In the genomic region with DNA sequence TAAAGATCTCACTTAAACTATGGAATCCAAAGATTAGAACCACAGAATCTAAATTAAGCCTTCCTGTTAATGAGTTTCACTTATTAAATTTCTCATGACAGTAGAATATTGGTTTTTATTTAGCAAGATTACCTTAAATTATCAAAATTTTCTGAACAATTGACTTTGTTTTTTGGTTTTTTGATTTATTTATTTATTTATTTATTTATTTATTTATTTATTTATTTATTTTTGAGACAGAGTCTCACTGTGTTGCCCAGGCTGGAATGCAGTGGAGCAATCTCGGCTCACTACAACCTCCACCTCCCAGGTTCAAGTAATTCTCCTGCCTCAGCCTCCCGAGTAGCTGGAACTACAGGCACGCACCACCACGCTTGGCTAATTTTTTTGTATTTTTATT, we compare ENCODE assay signal across 1 cellular context.
TF ChIP-seq lines count a peak whose summit lies in the region.

No MANE protein-coding gene starts in this region.

TF ChIP-seq in HEK293, 187 proteins besides CTCF, POLR2A, EP300 and RAD21 (continued from another document):
- TF ChIP-seq, protein P1, sequence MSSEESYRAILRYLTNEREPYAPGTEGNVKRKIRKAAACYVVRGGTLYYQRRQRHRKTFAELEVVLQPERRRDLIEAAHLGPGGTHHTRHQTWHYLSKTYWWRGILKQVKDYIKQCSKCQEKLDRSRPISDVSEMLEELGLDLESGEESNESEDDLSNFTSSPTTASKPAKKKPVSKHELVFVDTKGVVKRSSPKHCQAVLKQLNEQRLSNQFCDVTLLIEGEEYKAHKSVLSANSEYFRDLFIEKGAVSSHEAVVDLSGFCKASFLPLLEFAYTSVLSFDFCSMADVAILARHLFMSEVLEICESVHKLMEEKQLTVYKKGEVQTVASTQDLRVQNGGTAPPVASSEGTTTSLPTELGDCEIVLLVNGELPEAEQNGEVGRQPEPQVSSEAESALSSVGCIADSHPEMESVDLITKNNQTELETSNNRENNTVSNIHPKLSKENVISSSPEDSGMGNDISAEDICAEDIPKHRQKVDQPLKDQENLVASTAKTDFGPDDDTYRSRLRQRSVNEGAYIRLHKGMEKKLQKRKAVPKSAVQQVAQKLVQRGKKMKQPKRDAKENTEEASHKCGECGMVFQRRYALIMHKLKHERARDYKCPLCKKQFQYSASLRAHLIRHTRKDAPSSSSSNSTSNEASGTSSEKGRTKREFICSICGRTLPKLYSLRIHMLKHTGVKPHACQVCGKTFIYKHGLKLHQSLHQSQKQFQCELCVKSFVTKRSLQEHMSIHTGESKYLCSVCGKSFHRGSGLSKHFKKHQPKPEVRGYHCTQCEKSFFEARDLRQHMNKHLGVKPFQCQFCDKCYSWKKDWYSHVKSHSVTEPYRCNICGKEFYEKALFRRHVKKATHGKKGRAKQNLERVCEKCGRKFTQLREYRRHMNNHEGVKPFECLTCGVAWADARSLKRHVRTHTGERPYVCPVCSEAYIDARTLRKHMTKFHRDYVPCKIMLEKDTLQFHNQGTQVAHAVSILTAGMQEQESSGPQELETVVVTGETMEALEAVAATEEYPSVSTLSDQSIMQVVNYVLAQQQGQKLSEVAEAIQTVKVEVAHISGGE (tag by site-specific recombination; conservative IDR thresholded peaks at IDR 0.05; ENCODE audit: low read depth) = peak; percentile 72
- peak; percentile 84 for TF ChIP-seq ZNF426 (tag by site-specific recombination; IDR thresholded peaks at IDR 0.05)
- peak; percentile 60 for TF ChIP-seq ZNF433 (tag by site-specific recombination; IDR thresholded peaks at IDR 0.05; ENCODE audit: low read depth)
- peak; percentile 87 for TF ChIP-seq ZNF394 (tag by site-specific recombination; IDR thresholded peaks at IDR 0.05; ENCODE audit: borderline replicate concordance)
- 0 out of 2 replicates have a peak, but pooled peaks have one; percentile 37 for TF ChIP-seq ZNF292 (tag by site-specific recombination; IDR thresholded peaks at IDR 0.05; ENCODE audit: borderline replicate concordance, low read depth)
- peak; percentile 89 for TF ChIP-seq ZNF202 (tag by site-specific recombination; IDR thresholded peaks at IDR 0.05; ENCODE audit: borderline replicate concordance)
- peak; percentile 81 for TF ChIP-seq ZNF555 (tag by site-specific recombination; conservative IDR thresholded peaks at IDR 0.05)
- 0 out of 2 replicates have a peak, but pooled peaks have one; percentile 33 for TF ChIP-seq ZNF354C (tag by site-specific recombination; IDR thresholded peaks at IDR 0.05; ENCODE audit: borderline replicate concordance, low read depth)
- TF ChIP-seq ZNF140 (tag by site-specific recombination; IDR thresholded peaks at IDR 0.05) = peak; percentile 80
